In genomic region chr11:62370743-62371440, GRCh38 we compare ENCODE assay signal across 12 cellular contexts. TPM values are rescaled to one million over a fixed set of nuclear protein-coding genes. Genes with fewer than 3 reads are reported as not detected.
A peak's percentile ranks its signal among the peaks of the same experiment; 100 is the strongest.
DNase-seq lines count a peak whose midpoint lies in the region; ATAC-seq lines count a peak whose summit lies in the region.
"Had no signal": no experiment of that assay in that cellular context is flagged by ENCODE, and none has a peak within 500 bp of the region (broad histone marks: within the 10 kb centered on the region; RNA-seq: fewer than 3 reads in every experiment).

No MANE protein-coding gene starts in this region.

- H3K27me3 Mint-ChIP-seq in dendritic cell treated with granulocyte-macrophage colony-stimulating factor and Interleukin-4, amounts not matched to agents 40 ng/mL and 50 ng/mL, for 4 days = no peaks in the 10 kb centered on the region

- peak; percentile 27 for DNase-seq in EH (ENCODE audit: low read depth)
- DNase-seq in activated CD4-positive, alpha-beta T cell treated with anti-CD3 and anti-CD28 coated beads, Interleukin-2, amount 50 U/mL, for 4 hours = peak; percentile 10 to 17
- DNase-seq in stimulated activated CD4-positive, alpha-beta T cell treated with anti-CD3 and anti-CD28 coated beads, Interleukin-1b, Interleukin-23, amount 100 ng/mL, for 48 hours = peak; percentile 39
- DNase-seq in H4 (ENCODE audit: low spot score) = no peak
- DNase-seq: cortex of kidney, DMS 273 treated with DMSO at 0.1 percent for 48 hours, NCI-H2107 had no signal

- no peaks in the 10 kb centered on the region for H3K9me3 Mint-ChIP-seq in dendritic cell treated with granulocyte-macrophage colony-stimulating factor and Interleukin-4, amounts not matched to agents 40 ng/mL and 50 ng/mL, for 4 days

- H3K4me3 Mint-ChIP-seq in dendritic cell treated with granulocyte-macrophage colony-stimulating factor and Interleukin-4, amounts not matched to agents 40 ng/mL and 50 ng/mL, for 4 days = peak overlapping the region; percentile 64

- no peak for ATAC-seq in HG03442 (IDR thresholded peaks at IDR 0.05; ENCODE audit: unreplicated experiment)
- no peak for ATAC-seq in HG03095 (IDR thresholded peaks at IDR 0.05; ENCODE audit: unreplicated experiment)
- ATAC-seq in GM19397 (IDR thresholded peaks at IDR 0.05; ENCODE audit: unreplicated experiment) = no peak

- H3K27ac Mint-ChIP-seq in dendritic cell treated with granulocyte-macrophage colony-stimulating factor and Interleukin-4, amounts not matched to agents 40 ng/mL and 50 ng/mL, for 4 days = peak overlapping the region; percentile 46

- intact Hi-C loops in dendritic cell treated with granulocyte-macrophage colony-stimulating factor and Interleukin-4, amounts not matched to agents 40 ng/mL and 50 ng/mL, for 4 days (cut with micrococcal nuclease) = no loop called here

- no peaks in the 10 kb centered on the region for H3K4me1 Mint-ChIP-seq in dendritic cell treated with granulocyte-macrophage colony-stimulating factor and Interleukin-4, amounts not matched to agents 40 ng/mL and 50 ng/mL, for 4 days (ENCODE audit: low read depth)

- no peaks in the 10 kb centered on the region for H3K36me3 Mint-ChIP-seq in dendritic cell treated with granulocyte-macrophage colony-stimulating factor and Interleukin-4, amounts not matched to agents 40 ng/mL and 50 ng/mL, for 4 days (ENCODE audit: low read depth)

RNA-seq across cellular contexts. Expression of gene ASRGL1, which starts 33.6 kb away (rescaled TPM):
- total RNA-seq in H4 (2014; rRNA removed; shearing (Covaris generic)) = 4.3 and 10.6 TPM in 2 replicates

RNA-seq across cellular contexts. Expression of gene SCGB1A1, which starts 47.9 kb away (rescaled TPM):
- total RNA-seq in H4 (2014; rRNA removed; shearing (Covaris generic)) = not detected in 2 replicates
- total RNA-seq: T-helper 1 cell treated with Interleukin-12 subunit alpha and Interleukin-12 subunit beta and Interleukin-4 antibody, amounts not matched to agents 30 ng/mL and 1 ng/mL, for 36 hours had no signal
